ENCODE assay signal across 13 cellular contexts in the genomic region with DNA sequence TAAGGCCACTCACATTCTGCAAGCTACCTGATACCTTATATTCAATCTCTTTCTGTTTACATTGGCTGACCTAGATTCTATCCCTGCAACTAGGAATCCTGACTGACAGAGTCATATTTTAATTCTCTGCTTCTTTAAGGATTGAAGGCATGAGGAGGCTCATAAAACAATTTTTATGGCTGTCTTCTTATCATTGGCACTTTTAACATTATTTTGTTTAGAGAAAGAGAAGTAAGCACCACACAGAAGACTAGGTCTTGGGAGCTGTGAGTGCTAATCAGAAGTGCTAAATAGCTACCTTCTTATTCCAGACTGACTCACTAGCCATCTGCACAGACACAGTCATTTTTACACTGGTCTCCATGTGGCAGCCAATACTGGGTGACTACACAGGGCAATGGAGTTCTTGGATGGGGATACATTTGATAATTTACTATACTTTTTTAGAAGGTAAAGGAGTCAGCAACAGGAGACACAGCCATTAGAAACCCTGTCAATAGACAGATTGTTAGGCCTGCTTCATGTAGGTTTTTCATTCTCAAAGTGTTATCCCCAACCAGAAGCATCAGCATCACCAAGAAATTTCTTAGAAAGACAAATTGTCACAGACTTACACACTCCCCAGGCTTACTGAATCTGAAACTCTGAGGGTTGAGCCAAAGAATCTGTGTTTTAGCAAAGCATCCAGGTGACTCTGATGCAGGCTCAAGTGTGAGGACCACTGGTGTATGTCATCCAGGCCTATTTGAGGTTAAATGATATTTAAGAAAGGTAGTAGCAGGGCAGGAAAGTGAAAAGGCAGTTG.
DNase-seq lines count a peak whose midpoint lies in the region; ATAC-seq and TF ChIP-seq lines count a peak whose summit lies in the region.
"Had no signal": no experiment of that assay in that cellular context is flagged by ENCODE, and none has a peak within 500 bp of the region (broad histone marks: within the 10 kb centered on the region; RNA-seq: fewer than 3 reads in every experiment).

No MANE protein-coding gene starts in this region.

- no peak overlapping the region for H3K4me3 Mint-ChIP-seq in activated CD8-positive, alpha-beta T cell treated with anti-CD3 and anti-CD28 coated beads for 36 hours
- H3K4me3 Mint-ChIP-seq: CD8-positive, alpha-beta T cell; T-helper 17 cell had no signal

- H3K27ac Mint-ChIP-seq in activated CD8-positive, alpha-beta T cell treated with anti-CD3 and anti-CD28 coated beads for 36 hours: peak overlapping the region; percentile 75
- H3K27ac Mint-ChIP-seq: CD8-positive, alpha-beta T cell; T-helper 17 cell had no signal

- peaks cover 30% of the 10 kb centered on the region for H3K4me1 Mint-ChIP-seq in activated CD8-positive, alpha-beta T cell treated with anti-CD3 and anti-CD28 coated beads for 36 hours (ENCODE audit: low read depth)
- H3K4me1 Mint-ChIP-seq: T-helper 17 cell had no signal

- no peaks in the 10 kb centered on the region for H3K9me3 Mint-ChIP-seq in activated CD8-positive, alpha-beta T cell treated with anti-CD3 and anti-CD28 coated beads for 36 hours
- H3K9me3 Mint-ChIP-seq: CD8-positive, alpha-beta T cell; naive thymus-derived CD4-positive, alpha-beta T cell had no signal

- POLR2A ChIA-PET in activated CD8-positive, alpha-beta T cell treated with anti-CD3 and anti-CD28 coated beads for 36 hours (lab: Charles Lee): no interaction called here

- TF ChIP-seq CTCF in activated CD8-positive, alpha-beta T cell treated with anti-CD3 and anti-CD28 coated beads for 36 hours (IDR thresholded peaks at IDR 0.05): no peak
- no peak for TF ChIP-seq CTCF in omental fat pad (IDR thresholded peaks at IDR 0.05)

- no peaks in the 10 kb centered on the region for H3K27me3 Mint-ChIP-seq in activated CD8-positive, alpha-beta T cell treated with anti-CD3 and anti-CD28 coated beads for 36 hours
- H3K27me3 Mint-ChIP-seq: naive thymus-derived CD4-positive, alpha-beta T cell; T-helper 17 cell had no signal

- peak; percentile 91 for ATAC-seq in activated CD8-positive, alpha-beta T cell treated with anti-CD3 and anti-CD28 coated beads for 36 hours
- ATAC-seq in GM21515 (IDR thresholded peaks at IDR 0.05; ENCODE audit: unreplicated experiment): no peak
- no peak for ATAC-seq in omental fat pad (ENCODE audit: low FRiP score)
- ATAC-seq: CD8-positive, alpha-beta T cell; naive thymus-derived CD4-positive, alpha-beta T cell; T-helper 17 cell had no signal

- intact Hi-C loops in activated CD8-positive, alpha-beta T cell treated with anti-CD3 and anti-CD28 coated beads for 36 hours (cut with micrococcal nuclease): loop anchor here (1.0 to 2.0 kb wide), 2 partner anchors 25 to 43 kb away; no protein-coding TSS in a partner anchor

- CTCF ChIA-PET in activated CD8-positive, alpha-beta T cell treated with anti-CD3 and anti-CD28 coated beads for 36 hours (lab: Charles Lee): interaction anchor here (1.3 kb wide), 1 partner anchor 119 kb away, joined by 3 read pairs; no protein-coding TSS in a partner anchor

- DNase-seq in DMS53 (lab: John Stamatoyannopoulos, UW) (peak; percentile 59), GM03348 (ENCODE audit: low spot score) (peak; percentile 12), kidney tubule cell (ENCODE audit: low spot score) (peak; percentile 26), T1000 (lab: John Stamatoyannopoulos, UW) (no peak), omental fat pad (ENCODE audit: low spot score) (no peak)
- peak; percentile 54 for DNase-seq in activated CD8-positive, alpha-beta T cell treated with anti-CD3 and anti-CD28 coated beads for 36 hours
- DNase-seq: CD8-positive, alpha-beta T cell; left cardiac atrium; naive thymus-derived CD4-positive, alpha-beta T cell; NCI-H2227 treated with DMSO at 0.1 percent for 48 hours; T-helper 17 cell; tibial artery had no signal

- no peaks in the 10 kb centered on the region for H3K36me3 Mint-ChIP-seq in activated CD8-positive, alpha-beta T cell treated with anti-CD3 and anti-CD28 coated beads for 36 hours (ENCODE audit: low read depth)
- H3K36me3 Mint-ChIP-seq: CD8-positive, alpha-beta T cell had no signal

Comparison
In these comparisons a context has a peak if more than half of its experiments do, and no peak if none do; other contexts are left out.
1. DNase-seq: peak in DMS53 (single experiment), GM03348 (single experiment), activated CD8-positive, alpha-beta T cell treated with anti-CD3 and anti-CD28 coated beads for 36 hours (single experiment) and kidney tubule cell (single experiment); none in T1000 (single experiment) and omental fat pad (single experiment).